ENCODE assay signal across 8 cellular contexts in genomic region chr14:72925815-72926291, GRCh38. TPM values are rescaled to one million over a fixed set of nuclear protein-coding genes. Genes with fewer than 3 reads are reported as not detected.
DNase-seq lines count a peak whose midpoint lies in the region; ATAC-seq and TF ChIP-seq lines count a peak whose summit lies in the region.

No MANE protein-coding gene starts in this region.

- intact Hi-C loops in left ventricle myocardium inferior (cut with micrococcal nuclease) = no loop called here

- H3K4me2 ChIP-seq in SU-DHL-6 (ENCODE audit: low read depth, low read length, poor library complexity, severe bottlenecking) = peak overlapping the region; percentile 56
- H3K4me2 ChIP-seq in smooth muscle cell = peak overlapping the region; percentile 94

- TF ChIP-seq CTCF in SU-DHL-6 (IDR thresholded peaks at IDR 0.05; ENCODE audit: insufficient read depth, low read length, poor library complexity, severe bottlenecking) (no peak), left ventricle myocardium inferior (IDR thresholded peaks at IDR 0.05; ENCODE audit: borderline replicate concordance) (no peak), smooth muscle cell (IDR thresholded peaks at IDR 0.05; ENCODE audit: borderline replicate concordance, insufficient read depth, poor library complexity, severe bottlenecking) (no peak)

- H2AFZ ChIP-seq in SU-DHL-6 (ENCODE audit: low read depth, low read length, severe bottlenecking) = peak overlapping the region; percentile 54
- peak overlapping the region; percentile 95 for H2AFZ ChIP-seq in smooth muscle cell (ENCODE audit: low read depth)

- 10% methylated on average over 32 of the region's 33 CpGs for WGBS in smooth muscle cell (ENCODE audit: low lambda C conversion rate)

- H4K20me1 ChIP-seq in SU-DHL-6 (ENCODE audit: low read depth, low read length) (no peaks in the 10 kb centered on the region), smooth muscle cell (ENCODE audit: low read depth) (no peaks in the 10 kb centered on the region)

- H3K4me3 ChIP-seq in SU-DHL-6 (ENCODE audit: insufficient read depth, low read length, poor library complexity, severe bottlenecking) (peak overlapping the region; percentile 49), left ventricle myocardium inferior (peak overlapping the region; percentile 79), smooth muscle cell (peak overlapping the region; percentile 88)

- H3K4me1 ChIP-seq in left ventricle myocardium inferior (peaks cover 25% of the 10 kb centered on the region), smooth muscle cell (ENCODE audit: low read depth) (peaks cover 4% of the 10 kb centered on the region)

- DNase-seq in left ventricle myocardium inferior (no peak), smooth muscle cell (lab: John Stamatoyannopoulos, UW; ENCODE audit: unreplicated experiment) (no peak), retina (no peak), NCI-H1092 (lab: John Stamatoyannopoulos, UW) (no peak), mucosa of gallbladder (ENCODE audit: low spot score) (no peak)

- H3K9me2 ChIP-seq in SU-DHL-6 (replicated peaks; ENCODE audit: insufficient read depth, low read length) = no peaks in the 10 kb centered on the region

- H3K36me3 ChIP-seq in SU-DHL-6 (ENCODE audit: low read length) (no peaks in the 10 kb centered on the region), left ventricle myocardium inferior (peaks cover 2% of the 10 kb centered on the region), smooth muscle cell (ENCODE audit: low read depth) (no peaks in the 10 kb centered on the region)

- H3K27me3 ChIP-seq in SU-DHL-6 (ENCODE audit: low read length) = no peaks in the 10 kb centered on the region
- no peaks in the 10 kb centered on the region for H3K27me3 ChIP-seq in left ventricle myocardium inferior (ENCODE audit: low read depth)
- no peaks in the 10 kb centered on the region for H3K27me3 ChIP-seq in smooth muscle cell (ENCODE audit: low read depth)

- ATAC-seq in GM18502 (IDR thresholded peaks at IDR 0.05; ENCODE audit: poor library complexity, unreplicated experiment) (peak; percentile 19), HG02678 (IDR thresholded peaks at IDR 0.05; ENCODE audit: unreplicated experiment) (peak; percentile 18)

- H3K27ac ChIP-seq in SU-DHL-6 (ENCODE audit: low read depth, low read length) (no peak overlapping the region), left ventricle myocardium inferior (replicated peaks) (peak overlapping the region; percentile 68), smooth muscle cell (ENCODE audit: low read depth) (peak overlapping the region; percentile 79)

- H3K9me3 ChIP-seq in SU-DHL-6 (ENCODE audit: insufficient read depth, low read length) = no peaks in the 10 kb centered on the region
- H3K9me3 ChIP-seq in left ventricle myocardium inferior (replicated peaks) = no peaks in the 10 kb centered on the region
- H3K9me3 ChIP-seq in smooth muscle cell (replicated peaks; ENCODE audit: low read depth) = no peaks in the 10 kb centered on the region

- H3K9ac ChIP-seq in SU-DHL-6 (ENCODE audit: low read length) (peak overlapping the region; percentile 44), smooth muscle cell (ENCODE audit: low read depth) (peak overlapping the region; percentile 65)

- no peaks in the 10 kb centered on the region for H3F3A ChIP-seq in SU-DHL-6 (ENCODE audit: insufficient read depth)
- no peaks in the 10 kb centered on the region for H3F3A ChIP-seq in smooth muscle cell (ENCODE audit: low read depth)

- H3K79me2 ChIP-seq in SU-DHL-6 (ENCODE audit: insufficient read depth, low read length) = peaks cover 35% of the 10 kb centered on the region
- peaks cover 14% of the 10 kb centered on the region for H3K79me2 ChIP-seq in smooth muscle cell (ENCODE audit: low read depth)

RNA-seq across cellular contexts. Expression of gene DCAF4, which starts 0.4 kb away (rescaled TPM):
- total RNA-seq in left ventricle myocardium inferior (6.9 TPM), smooth muscle cell (9.2 and 13.2 TPM in 2 replicates), mucosa of gallbladder (14.7 TPM)
- 7.6 and 8.2 TPM in 2 replicates for polyA plus RNA-seq in smooth muscle cell

RNA-seq across cellular contexts. Expression of gene DPF3, which starts 32.0 kb away (rescaled TPM):
- total RNA-seq in left ventricle myocardium inferior (37.7 TPM), smooth muscle cell (10.8 and 12.6 TPM in 2 replicates), mucosa of gallbladder (4.5 TPM)
- polyA plus RNA-seq in smooth muscle cell = 3.6 and 4.9 TPM in 2 replicates
